In genomic region chr16:79158337-79158736, GRCh38 we compare ENCODE assay signal across 18 cellular contexts.
"Had no signal": no experiment of that assay in that cellular context is flagged by ENCODE, and none has a peak within 500 bp of the region (broad histone marks: within the 10 kb centered on the region; RNA-seq: fewer than 3 reads in every experiment).

No MANE protein-coding gene starts in this region.

- H3K27me3 ChIP-seq: colonic mucosa, heart left ventricle, spleen, testis, tibial nerve, upper lobe of right lung had no signal

- H3K4me1 ChIP-seq: colonic mucosa, testis, upper lobe of right lung had no signal

- H3K27ac ChIP-seq: colonic mucosa, heart left ventricle, spleen, testis, tibial nerve, upper lobe of right lung had no signal

- FAIRE-seq: islet of Langerhans had no signal

- DNase-seq: colonic mucosa; effector CD4-positive, alpha-beta T cell; foreskin melanocyte; heart left ventricle; kidney glomerular epithelial cell; mammary epithelial cell; mucosa of descending colon; naive thymus-derived CD8-positive, alpha-beta T cell; posterior cingulate gyrus; spleen; stimulated activated CD4-positive, alpha-beta T cell treated with anti-CD3 and anti-CD28 coated beads, Interleukin-2, amount 100 ng/mL, for 24 hours; stimulated activated CD4-positive, alpha-beta T cell treated with anti-CD3 and anti-CD28 coated beads, Interleukin-4, amount 100 ng/mL, for 4 hours; stimulated activated naive B cell treated with anti-CD40 and anti-IgM and Interleukin-4, amounts not matched to agents 10 μg/mL and 1 μg/mL and 100 μg/mL, for 72 hours; stimulated activated naive CD8-positive, alpha-beta T cell treated with anti-CD3 and anti-CD28 coated beads, Interleukin-15, amount 100 ng/mL, for 72 hours; testis; upper lobe of right lung had no signal

- H3K36me3 ChIP-seq: colonic mucosa, heart left ventricle, spleen, tibial nerve, upper lobe of right lung had no signal

- H3K4me3 ChIP-seq: colonic mucosa, heart left ventricle, mucosa of descending colon, spleen, testis, tibial nerve, upper lobe of right lung had no signal

- H3K9me3 ChIP-seq: colonic mucosa, heart left ventricle, mucosa of descending colon, spleen, testis, tibial nerve, upper lobe of right lung had no signal
